In genomic region chr4:180993179-180993841, GRCh38 we compare ENCODE assay signal across 20 cellular contexts.
"Had no signal": no experiment of that assay in that cellular context is flagged by ENCODE, and none has a peak within 500 bp of the region (broad histone marks: within the 10 kb centered on the region; RNA-seq: fewer than 3 reads in every experiment).

No MANE protein-coding gene starts in this region.

- H3K9me3 ChIP-seq: adrenal gland, ascending aorta, testis, vagina had no signal

- H3K27ac ChIP-seq: adrenal gland, ascending aorta, left ventricle myocardium inferior, testis, vagina had no signal

- ATAC-seq: activated T-cell treated with anti-CD3 and anti-CD28 coated beads, Interleukin-2, amount 50 U/mL, for 4 hours; esophagus mucosa; natural killer cell; stimulated activated naive B cell treated with anti-CD40 and anti-IgM and Interleukin-4, amounts not matched to agents 10 μg/mL and 1 μg/mL and 100 μg/mL, for 72 hours had no signal

- H3K27me3 ChIP-seq: adrenal gland, ascending aorta, testis, vagina had no signal

- H3K36me3 ChIP-seq: adrenal gland, ascending aorta, left ventricle myocardium inferior, vagina had no signal

- H3K4me1 ChIP-seq: adrenal gland, ascending aorta, left ventricle myocardium inferior, testis, vagina had no signal

- DNase-seq: activated CD4-positive, alpha-beta T cell treated with anti-CD3 and anti-CD28 coated beads for 4 hours; activated CD4-positive, alpha-beta T cell treated with anti-CD3 and anti-CD28 coated beads, Interleukin-2, amount 50 U/mL, for 48 hours; activated CD4-positive, CD25-positive, alpha-beta regulatory T cell; activated CD8-positive, alpha-beta memory T cell treated with anti-CD3 and anti-CD28 coated beads, Interleukin-2, amount 50 U/mL, for 48 hours; activated naive CD4-positive, alpha-beta T cell; activated T-cell treated with anti-CD3 and anti-CD28 coated beads, Interleukin-2, amount 50 U/mL, for 4 hours; adrenal gland; effector memory CD4-positive, alpha-beta T cell; foreskin melanocyte; left ventricle myocardium inferior; midbrain; natural killer cell; retina; stimulated activated CD4-positive, alpha-beta T cell treated with anti-CD3 and anti-CD28 coated beads, Interleukin-2, amount 100 ng/mL, for 48 hours; stimulated activated CD8-positive, alpha-beta memory T cell treated with anti-CD3 and anti-CD28 coated beads, Interleukin-4, amount 100 ng/mL, for 48 hours; stimulated activated naive B cell treated with anti-CD40 and anti-IgM and Interleukin-4, amounts not matched to agents 10 μg/mL and 1 μg/mL and 100 μg/mL, for 72 hours; testis had no signal

- H3K4me3 ChIP-seq: adrenal gland, ascending aorta, left ventricle myocardium inferior, testis, vagina had no signal
